Comparison of ENCODE assay signal across 8 cellular contexts in genomic region chr5:115098041-115098702, GRCh38.
DNase-seq lines count a peak whose midpoint lies in the region; ATAC-seq and FAIRE-seq lines count a peak whose summit lies in the region.

No MANE protein-coding gene starts in this region.

- no peaks in the 10 kb centered on the region for H3K9me3 Mint-ChIP-seq in activated naive CD4-positive, alpha-beta T cell treated with anti-CD3 and anti-CD28 coated beads, Interleukin-2, amount 10 ng/mL, durations not matched to agents 7 days and 5 days

- H3K27ac Mint-ChIP-seq in activated naive CD4-positive, alpha-beta T cell treated with anti-CD3 and anti-CD28 coated beads, Interleukin-2, amount 10 ng/mL, durations not matched to agents 7 days and 5 days: no peak overlapping the region

- CTCF ChIA-PET in activated naive CD4-positive, alpha-beta T cell treated with anti-CD3 and anti-CD28 coated beads, Interleukin-2, amount 10 ng/mL, durations not matched to agents 7 days and 5 days (lab: Charles Lee): interaction anchor here (0.7 to 3.9 kb wide), 14 partner anchors 14 to 478 kb away, joined by 3 to 50 read pairs (median 4); partner anchors contain the start of genes CCDC112 and TRIM36

- WGBS in small intestine, 3 donors: 1 to 7% (median 3%) methylated on average over 2 of the region's 2 CpGs

- H3K27ac ChIP-seq in small intestine (ENCODE audit: low read depth in 1 of 2, low read length in 1 of 2): no peak overlapping the region

- ATAC-seq in GM18909 (IDR thresholded peaks at IDR 0.05; ENCODE audit: poor library complexity, unreplicated experiment): peak; percentile 90
- peak; percentile 82 for ATAC-seq in HG03103 (IDR thresholded peaks at IDR 0.05; ENCODE audit: low read depth, unreplicated experiment)

- DNase-seq in DMS53 (lab: John Stamatoyannopoulos, UW) (peak; percentile 74), NCI-H446 (lab: John Stamatoyannopoulos, UW) (peak; percentile 65 to 69), head of caudate nucleus (peak in 33 of 42 donors; percentile 4 to 70 (median 42)), small intestine (peak; percentile 60), HuH-7.5 (ENCODE audit: low spot score) (no peak)
- DNase-seq in activated naive CD4-positive, alpha-beta T cell treated with anti-CD3 and anti-CD28 coated beads, Interleukin-2, amount 10 ng/mL, durations not matched to agents 7 days and 5 days: peak; percentile 45

- no peak overlapping the region for H3K4me3 ChIP-seq in small intestine (ENCODE audit: low read depth in 1 of 2, low read length in 2 of 2)

- intact Hi-C loops in head of caudate nucleus (cut with DNase I): no loop called here

- H3K36me3 Mint-ChIP-seq in activated naive CD4-positive, alpha-beta T cell treated with anti-CD3 and anti-CD28 coated beads, Interleukin-2, amount 10 ng/mL, durations not matched to agents 7 days and 5 days: no peaks in the 10 kb centered on the region

- no peak for FAIRE-seq in small intestine (lab: Jason Lieb, UNC)

- H3K27me3 ChIP-seq in small intestine (ENCODE audit: control insufficient read depth in 2 of 2, insufficient read depth in 2 of 2, low read length in 2 of 2): no peaks in the 10 kb centered on the region

- no peaks in the 10 kb centered on the region for H3K36me3 ChIP-seq in small intestine (ENCODE audit: control insufficient read depth in 2 of 2, insufficient read depth in 2 of 2, low read length in 2 of 2)

- no peaks in the 10 kb centered on the region for H3K4me1 ChIP-seq in small intestine (ENCODE audit: control insufficient read depth in 2 of 2, insufficient read depth in 1 of 2, low read depth in 1 of 2, low read length in 1 of 2)

- H3K27me3 Mint-ChIP-seq in activated naive CD4-positive, alpha-beta T cell treated with anti-CD3 and anti-CD28 coated beads, Interleukin-2, amount 10 ng/mL, durations not matched to agents 7 days and 5 days: peaks cover 6% of the 10 kb centered on the region

- no peak overlapping the region for H3K4me3 Mint-ChIP-seq in activated naive CD4-positive, alpha-beta T cell treated with anti-CD3 and anti-CD28 coated beads, Interleukin-2, amount 10 ng/mL, durations not matched to agents 7 days and 5 days

- no peaks in the 10 kb centered on the region for H3K4me1 Mint-ChIP-seq in activated naive CD4-positive, alpha-beta T cell treated with anti-CD3 and anti-CD28 coated beads, Interleukin-2, amount 10 ng/mL, durations not matched to agents 7 days and 5 days

- H3K9me3 ChIP-seq in small intestine (ENCODE audit: control insufficient read depth, low read depth): no peaks in the 10 kb centered on the region
